Comparison of ENCODE assay signal across 9 cellular contexts in the genomic region with DNA sequence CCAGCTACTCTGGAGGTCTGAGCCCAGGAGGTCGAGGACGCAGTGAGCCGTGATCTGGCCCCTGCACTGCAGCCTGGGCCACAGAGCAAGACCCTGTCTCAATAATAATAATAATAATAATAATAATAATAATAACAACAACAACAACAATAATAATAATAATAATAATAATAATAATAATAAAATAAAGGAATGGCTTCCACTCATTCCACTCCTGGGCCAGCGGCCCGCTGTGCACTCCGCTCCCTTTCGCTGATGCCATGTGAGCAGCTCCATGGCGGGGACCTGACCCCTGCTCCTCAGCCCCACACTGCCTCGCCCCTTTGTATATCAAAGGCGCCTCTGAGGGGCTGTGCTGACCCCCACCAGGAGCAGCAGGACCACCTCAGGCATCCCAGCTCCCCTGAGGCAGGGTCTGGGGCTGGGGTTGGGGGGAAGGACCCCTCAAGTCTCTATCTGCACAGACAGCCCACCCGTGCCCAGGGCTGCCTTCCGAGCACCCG. TPM values are rescaled to one million over a fixed set of nuclear protein-coding genes. Genes with fewer than 3 reads are reported as not detected.
DNase-seq lines count a peak whose midpoint lies in the region; ATAC-seq and TF ChIP-seq lines count a peak whose summit lies in the region.
"Had no signal": no experiment of that assay in that cellular context is flagged by ENCODE, and none has a peak within 500 bp of the region (broad histone marks: within the 10 kb centered on the region; RNA-seq: fewer than 3 reads in every experiment).

No MANE protein-coding gene starts in this region.

- no peak overlapping the region for H3K27ac Mint-ChIP-seq in Calu3 (ENCODE audit: unreplicated experiment)
- H3K27ac Mint-ChIP-seq in endodermal cell = peak overlapping the region; percentile 87

- no peak overlapping the region for H2BK12ac ChIP-seq in trophoblast cell (ENCODE audit: low read length)

- peak overlapping the region; percentile 14 for H4K12ac ChIP-seq in trophoblast cell (ENCODE audit: low read depth, low read length)

- H3K27me3 Mint-ChIP-seq in Calu3 (ENCODE audit: unreplicated experiment) (no peaks in the 10 kb centered on the region), endodermal cell (ENCODE audit: insufficient read depth) (no peaks in the 10 kb centered on the region)

- 87 to 92% methylated on average over 7 to 12 of the region's 13 CpGs for WGBS in endodermal cell (ENCODE audit: insufficient coverage in 1 of 2, insufficient read length in 1 of 2), 2 experiments
- no CpG with 5 or more reads among the region's 13 CpGs for WGBS in trophoblast cell (ENCODE audit: extremely low coverage, insufficient coverage, insufficient read length)
- 83% methylated on average over 13 of the region's 13 CpGs for WGBS in prostate gland

- peaks cover 47% of the 10 kb centered on the region for H3K4me1 ChIP-seq in OCI-LY1 (ENCODE audit: insufficient read depth, low read length, severe bottlenecking)
- H3K4me1 ChIP-seq in endodermal cell (ENCODE audit: control insufficient read depth, insufficient read depth, low read length) = peaks cover 9% of the 10 kb centered on the region
- peaks cover 21 to 33% of the 10 kb centered on the region in 2 experiments for H3K4me1 ChIP-seq in trophoblast cell (ENCODE audit: control insufficient read depth in 1 of 2, insufficient read depth in 2 of 2, low read length in 2 of 2)
- peaks cover 9% of the 10 kb centered on the region for H3K4me1 ChIP-seq in prostate gland (replicated peaks)

- TF ChIP-seq POLR2A in prostate gland (IDR thresholded peaks at IDR 0.05) = no peak

- H4K8ac ChIP-seq in trophoblast cell (ENCODE audit: low read depth, low read length) = peak overlapping the region; percentile 1

- H3K4me3 ChIP-seq in OCI-LY1 (ENCODE audit: low read depth, low read length, poor library complexity, severe bottlenecking) (peak overlapping the region; percentile 49), endodermal cell (ENCODE audit: low read length) (no peak overlapping the region), trophoblast cell (ENCODE audit: low read depth, low read length) (no peak overlapping the region), prostate gland (peak overlapping the region in 1 of 2 donors; percentile 21)

- H3K4me1 Mint-ChIP-seq in Calu3 (ENCODE audit: low read depth, unreplicated experiment) (no peaks in the 10 kb centered on the region), endodermal cell (peaks cover 23% of the 10 kb centered on the region)

- no TSS peak for BruUV-seq in Calu3 (replicated peaks; lab: Mats Ljungman, UMichigan)

- peaks cover 12% of the 10 kb centered on the region for H3K79me1 ChIP-seq in trophoblast cell (ENCODE audit: low read length)

- H3K9ac ChIP-seq in OCI-LY1 (ENCODE audit: low read length) (peak overlapping the region; percentile 34; the same call in 1 of the 2 replicates), endodermal cell (ENCODE audit: extremely low read depth, low read length, poor library complexity, severe bottlenecking) (peak overlapping the region; percentile 55), trophoblast cell (ENCODE audit: low read length) (no peak overlapping the region)

- no peak for DNase-seq in Calu3
- no peak for DNase-seq in endodermal cell
- DNase-seq in trophoblast cell = no peak
- DNase-seq in prostate gland (ENCODE audit: low spot score) = no peak
- DNase-seq in activated CD8-positive, alpha-beta memory T cell treated with anti-CD3 and anti-CD28 coated beads, Interleukin-2, amount 50 U/mL, for 4 hours = no peak
- DNase-seq: NCI-H524 treated with DMSO at 0.1 percent for 48 hours had no signal

- intact Hi-C loops in Calu3 (cut with micrococcal nuclease; ENCODE audit: unreplicated experiment) (loop anchor here (1.0 to 10.0 kb wide), 2 partner anchors 40 to 109 kb away; a partner anchor contains a TSS), prostate gland (cut with DNase I) (loop anchor here (2.0 kb wide), 1 partner anchor 23 kb away; a partner anchor contains a TSS)

- CTCF ChIA-PET in Calu3 (lab: Charles Lee) = interaction anchor here (0.5 to 2.5 kb wide), 9 partner anchors 9 to 42 kb away, joined by 3 to 40 read pairs (median 5); no protein-coding TSS in a partner anchor

- no peaks in the 10 kb centered on the region for H3F3A ChIP-seq in OCI-LY1 (ENCODE audit: insufficient read depth, low read length)

- H3K18ac ChIP-seq in trophoblast cell (ENCODE audit: low read length) = peak overlapping the region; percentile 3

- H4K91ac ChIP-seq in trophoblast cell (ENCODE audit: low read depth, low read length) = peak overlapping the region; percentile 5

- H3K36me3 ChIP-seq in OCI-LY1 (ENCODE audit: insufficient read depth, low read length) = no peaks in the 10 kb centered on the region
- H3K36me3 ChIP-seq in endodermal cell (ENCODE audit: control insufficient read depth, insufficient read depth, low read length) = peaks cover 5% of the 10 kb centered on the region
- H3K36me3 ChIP-seq in trophoblast cell (ENCODE audit: control insufficient read depth in 1 of 2, insufficient read depth in 2 of 2, low read length in 2 of 2) = peaks cover 3% of the 10 kb centered on the region in 2 experiments
- no peaks in the 10 kb centered on the region for H3K36me3 ChIP-seq in prostate gland

- H4K20me1 ChIP-seq in OCI-LY1 (ENCODE audit: insufficient read depth, low read length) = no peaks in the 10 kb centered on the region

- H2AFZ ChIP-seq in OCI-LY1 (ENCODE audit: low read length) (no peak overlapping the region), trophoblast cell (ENCODE audit: insufficient read depth, low read length, poor library complexity) (peak overlapping the region; percentile 1)

- no peak overlapping the region for H2BK120ac ChIP-seq in trophoblast cell (ENCODE audit: insufficient read depth, low read length, poor library complexity)

- peak overlapping the region; percentile 37 for H3K27ac ChIP-seq in OCI-LY1 (ENCODE audit: low read depth, low read length, poor library complexity, severe bottlenecking)
- H3K27ac ChIP-seq in endodermal cell (ENCODE audit: low read depth, low read length) = peak overlapping the region; percentile 90
- H3K27ac ChIP-seq in trophoblast cell (ENCODE audit: low read depth, low read length) = no peak overlapping the region
- H3K27ac ChIP-seq in prostate gland = no peak overlapping the region

- H2AK5ac ChIP-seq in trophoblast cell (ENCODE audit: low read length) = no peak overlapping the region

- no peaks in the 10 kb centered on the region for H3K9me2 ChIP-seq in OCI-LY1 (ENCODE audit: low read depth, low read length)

- H3K23ac ChIP-seq in trophoblast cell (ENCODE audit: low read length) = no peak overlapping the region

- H3K9me3 Mint-ChIP-seq in Calu3 (ENCODE audit: low read depth, unreplicated experiment) (no peaks in the 10 kb centered on the region), endodermal cell (no peaks in the 10 kb centered on the region)

- H3K14ac ChIP-seq in trophoblast cell (ENCODE audit: low read length) = no peak overlapping the region

- no peaks in the 10 kb centered on the region for H3K27me3 ChIP-seq in OCI-LY1 (ENCODE audit: insufficient read depth, low read length)
- no peaks in the 10 kb centered on the region for H3K27me3 ChIP-seq in endodermal cell (ENCODE audit: control insufficient read depth, insufficient read depth, low read length, poor library complexity, severe bottlenecking)
- H3K27me3 ChIP-seq in trophoblast cell (ENCODE audit: insufficient read depth, low read length) = no peaks in the 10 kb centered on the region
- H3K27me3 ChIP-seq in prostate gland (replicated peaks; ENCODE audit: insufficient read depth) = no peaks in the 10 kb centered on the region

- H3K36me3 Mint-ChIP-seq in Calu3 (ENCODE audit: insufficient read depth, unreplicated experiment) (peaks cover 19% of the 10 kb centered on the region), endodermal cell (ENCODE audit: low read depth) (peaks cover 1% of the 10 kb centered on the region)

- H3K79me2 ChIP-seq in OCI-LY1 (ENCODE audit: insufficient read depth, low read length) = no peaks in the 10 kb centered on the region
- H3K79me2 ChIP-seq in trophoblast cell (ENCODE audit: control insufficient read depth, insufficient read depth, low read length, poor library complexity) = peaks cover 6% of the 10 kb centered on the region

- H3K4ac ChIP-seq in trophoblast cell (ENCODE audit: low read depth, low read length) = no peak overlapping the region

- H3K4me2 ChIP-seq in OCI-LY1 (ENCODE audit: low read length) (peak overlapping the region; percentile 72), trophoblast cell (ENCODE audit: low read length) (peak overlapping the region; percentile 65)

- TF ChIP-seq CTCF in Calu3 (IDR thresholded peaks at IDR 0.05; ENCODE audit: unreplicated experiment) (no peak), OCI-LY1 (IDR thresholded peaks at IDR 0.05; ENCODE audit: low read length) (no peak), endodermal cell (conservative IDR thresholded peaks at IDR 0.05) (no peak), prostate gland (IDR thresholded peaks at IDR 0.05) (no peak)

- H3K4me3 Mint-ChIP-seq in Calu3 (ENCODE audit: low read depth, unreplicated experiment) (peak overlapping the region; percentile 47), endodermal cell (peak overlapping the region; percentile 54)

- H2BK5ac ChIP-seq in trophoblast cell (ENCODE audit: low read depth, low read length, poor library complexity) = no peak overlapping the region

- no peaks in the 10 kb centered on the region for H3K9me3 ChIP-seq in OCI-LY1 (ENCODE audit: low read length)
- no peaks in the 10 kb centered on the region for H3K9me3 ChIP-seq in endodermal cell (ENCODE audit: control insufficient read depth, low read length)
- no peaks in the 10 kb centered on the region for H3K9me3 ChIP-seq in trophoblast cell (ENCODE audit: insufficient read depth, low read depth, low read length)
- H3K9me3 ChIP-seq in prostate gland = no peaks in the 10 kb centered on the region

- ATAC-seq in GM19035 (IDR thresholded peaks at IDR 0.05; ENCODE audit: unreplicated experiment) = no peak
- ATAC-seq in GM21423 (IDR thresholded peaks at IDR 0.05; ENCODE audit: unreplicated experiment) = no peak

RNA-seq across cellular contexts. Expression of a gene that starts 20.0 kb away (rescaled TPM):
- total RNA-seq in Calu3 (2022) (not detected in 2 replicates), endodermal cell (10 to 100 TPM; 28.2 to 29.1 TPM), prostate gland (10 to 100 TPM; 10.7 to 14.0 TPM)
- 7.5 TPM for polyA plus RNA-seq in endodermal cell (2013, experiment 1 of 2)
- 7.8 TPM for polyA plus RNA-seq in endodermal cell (2013, experiment 2 of 2)
- polyA plus RNA-seq in trophoblast cell (2013) = 10.3 and 11.1 TPM in 2 replicates

RNA-seq across cellular contexts. Expression of a gene that starts 22.6 kb away (rescaled TPM):
- total RNA-seq in Calu3 (2022) (13.7 and 18.2 TPM in 2 replicates), endodermal cell (10 to 100 TPM; 28.0 to 30.7 TPM), prostate gland (10 to 100 TPM; 49.6 to 77.4 TPM)
- polyA plus RNA-seq in endodermal cell (2013, experiment 1 of 2) = 79.9 TPM
- 71.6 TPM for polyA plus RNA-seq in endodermal cell (2013, experiment 2 of 2)
- 39.2 and 39.5 TPM in 2 replicates for polyA plus RNA-seq in trophoblast cell (2013)

Comparison
In these comparisons a context has a peak if more than half of its experiments do, and no peak if none do; other contexts are left out.
1. H3K27ac ChIP-seq: peak in OCI-LY1 (single experiment) and endodermal cell (single experiment); none in trophoblast cell (single experiment) and prostate gland (0 of 2).